19 cellular contexts compared by ENCODE assay signal in genomic region chr6:160430741-160431140, GRCh38.
DNase-seq lines count a peak whose midpoint lies in the region; ATAC-seq and TF ChIP-seq lines count a peak whose summit lies in the region.
"Had no signal": no experiment of that assay in that cellular context is flagged by ENCODE, and none has a peak within 500 bp of the region (broad histone marks: within the 10 kb centered on the region; RNA-seq: fewer than 3 reads in every experiment).

No MANE protein-coding gene starts in this region.

- H3K4me3 Mint-ChIP-seq in MCF 10A (ENCODE audit: unreplicated experiment): no peak overlapping the region
- H3K4me3 Mint-ChIP-seq in CD8-positive, alpha-beta memory T cell: no peak overlapping the region
- H3K4me3 Mint-ChIP-seq: B cell; central memory CD8-positive, alpha-beta T cell; H9 had no signal

- H3K27me3 ChIP-seq in breast epithelium (no peaks in the 10 kb centered on the region), prostate gland (replicated peaks; ENCODE audit: insufficient read depth) (no peaks in the 10 kb centered on the region), tibial nerve (no peaks in the 10 kb centered on the region)
- peaks cover 5% of the 10 kb centered on the region for H3K27me3 ChIP-seq in CD8-positive, alpha-beta memory T cell (ENCODE audit: insufficient read depth, low read length, poor library complexity, severe bottlenecking)

- POLR2A ChIA-PET in MCF 10A (lab: Yijun Ruan, JAX): interaction anchor here (0.7 kb wide), 1 partner anchor 338 kb away, joined by 3 read pairs; no protein-coding TSS in a partner anchor
- POLR2A ChIA-PET in CD8-positive, alpha-beta memory T cell (lab: Charles Lee): no interaction called here

- TF ChIP-seq POLR2A in breast epithelium (IDR thresholded peaks at IDR 0.05): no peak
- no peak for TF ChIP-seq POLR2A in prostate gland (IDR thresholded peaks at IDR 0.05)
- TF ChIP-seq POLR2A in tibial nerve (IDR thresholded peaks at IDR 0.05): no peak

- no peaks in the 10 kb centered on the region for H3K27me3 Mint-ChIP-seq in MCF 10A (ENCODE audit: insufficient read depth, unreplicated experiment)
- H3K27me3 Mint-ChIP-seq in CD8-positive, alpha-beta memory T cell: peaks cover 20 to 68% of the 10 kb centered on the region in 2 donors

- H3K4me3 ChIP-seq in breast epithelium: no peak overlapping the region
- no peak overlapping the region for H3K4me3 ChIP-seq in fibroblast of pulmonary artery (replicated peaks; ENCODE audit: low read depth, low read length)
- H3K4me3 ChIP-seq in prostate gland: no peak overlapping the region
- no peak overlapping the region for H3K4me3 ChIP-seq in tibial nerve
- H3K4me3 ChIP-seq in CD8-positive, alpha-beta memory T cell (ENCODE audit: low read length): no peak overlapping the region

- no peaks in the 10 kb centered on the region for H3K36me3 ChIP-seq in breast epithelium
- H3K36me3 ChIP-seq in prostate gland: no peaks in the 10 kb centered on the region
- no peaks in the 10 kb centered on the region for H3K36me3 ChIP-seq in tibial nerve
- no peaks in the 10 kb centered on the region for H3K36me3 ChIP-seq in CD8-positive, alpha-beta memory T cell (ENCODE audit: insufficient read depth, low read length)
- H3K36me3 ChIP-seq: WERI-Rb-1 had no signal

- TF ChIP-seq CTCF in breast epithelium (IDR thresholded peaks at IDR 0.05): no peak
- TF ChIP-seq CTCF in MCF 10A (IDR thresholded peaks at IDR 0.05; ENCODE audit: unreplicated experiment): no peak
- no peak for TF ChIP-seq CTCF in fibroblast of pulmonary artery (IDR thresholded peaks at IDR 0.05; ENCODE audit: low read length, missing control alignments)
- TF ChIP-seq CTCF in prostate gland (IDR thresholded peaks at IDR 0.05): no peak
- TF ChIP-seq CTCF in tibial nerve (IDR thresholded peaks at IDR 0.05): no peak

- H3K9me3 Mint-ChIP-seq in MCF 10A (ENCODE audit: unreplicated experiment): no peaks in the 10 kb centered on the region
- no peaks in the 10 kb centered on the region for H3K9me3 Mint-ChIP-seq in activated naive CD4-positive, alpha-beta T cell treated with anti-CD3 and anti-CD28 coated beads, Interleukin-2, amount 50 U/mL, for 72 hours
- H3K9me3 Mint-ChIP-seq in CD8-positive, alpha-beta memory T cell: no peaks in the 10 kb centered on the region
- H3K9me3 Mint-ChIP-seq: central memory CD8-positive, alpha-beta T cell; H9 had no signal

- H3K27ac ChIP-seq in breast epithelium (peak overlapping the region; percentile 41 to 45), prostate gland (peak overlapping the region; percentile 49), tibial nerve (peak overlapping the region; percentile 19 to 54 (median 35))
- H3K27ac ChIP-seq in CD8-positive, alpha-beta memory T cell (ENCODE audit: low read depth, low read length): no peak overlapping the region
- H3K27ac ChIP-seq: 22Rv1, WERI-Rb-1 had no signal

- H3K4me1 Mint-ChIP-seq in MCF 10A (ENCODE audit: insufficient read depth, unreplicated experiment): peaks cover 16% of the 10 kb centered on the region
- H3K4me1 Mint-ChIP-seq in CD8-positive, alpha-beta memory T cell: peaks cover 10 to 13% (median 11%) of the 10 kb centered on the region in 3 donors

- CTCF ChIA-PET in MCF 10A (lab: Yijun Ruan, JAX): interaction anchor here (0.5 to 1.6 kb wide), 4 partner anchors 25 to 1786 kb away, joined by 3 to 6 read pairs (median 4); no protein-coding TSS in a partner anchor
- CTCF ChIA-PET in CD8-positive, alpha-beta memory T cell (lab: Charles Lee): no interaction called here

- H3K9me3 ChIP-seq in breast epithelium: no peaks in the 10 kb centered on the region
- H3K9me3 ChIP-seq in prostate gland: no peaks in the 10 kb centered on the region
- no peaks in the 10 kb centered on the region for H3K9me3 ChIP-seq in tibial nerve
- H3K9me3 ChIP-seq in CD8-positive, alpha-beta memory T cell (ENCODE audit: low read length): no peaks in the 10 kb centered on the region

- no peak overlapping the region for H3K27ac Mint-ChIP-seq in MCF 10A (ENCODE audit: low read depth, unreplicated experiment)
- no peak overlapping the region for H3K27ac Mint-ChIP-seq in activated naive CD4-positive, alpha-beta T cell treated with anti-CD3 and anti-CD28 coated beads, Interleukin-2, amount 50 U/mL, for 72 hours
- H3K27ac Mint-ChIP-seq in CD8-positive, alpha-beta memory T cell: no peak overlapping the region
- H3K27ac Mint-ChIP-seq: B cell had no signal

- no peak for ATAC-seq in activated naive CD4-positive, alpha-beta T cell treated with anti-CD3 and anti-CD28 coated beads, Interleukin-2, amount 50 U/mL, for 72 hours
- ATAC-seq: Panc1 had no signal

- H3K36me3 Mint-ChIP-seq in MCF 10A (ENCODE audit: insufficient read depth, unreplicated experiment): no peaks in the 10 kb centered on the region
- no peaks in the 10 kb centered on the region for H3K36me3 Mint-ChIP-seq in activated naive CD4-positive, alpha-beta T cell treated with anti-CD3 and anti-CD28 coated beads, Interleukin-2, amount 50 U/mL, for 72 hours
- H3K36me3 Mint-ChIP-seq in CD8-positive, alpha-beta memory T cell: no peaks in the 10 kb centered on the region

- BruUV-seq in MCF 10A (replicated peaks; lab: Mats Ljungman, UMichigan): no TSS peak

- H3K4me1 ChIP-seq in breast epithelium: no peaks in the 10 kb centered on the region
- peaks cover 7% of the 10 kb centered on the region for H3K4me1 ChIP-seq in prostate gland (replicated peaks)
- H3K4me1 ChIP-seq in tibial nerve: peaks cover 3 to 58% (median 9%) of the 10 kb centered on the region in 4 donors
- peaks cover 8% of the 10 kb centered on the region for H3K4me1 ChIP-seq in CD8-positive, alpha-beta memory T cell (ENCODE audit: insufficient read depth, low read length)

- intact Hi-C loops in breast epithelium (cut with DNase I; ENCODE audit: low total_unique reads) (no loop called here), MCF 10A (cut with micrococcal nuclease) (no loop called here), prostate gland (cut with DNase I) (loop anchor here (2.0 to 10.0 kb wide), 3 partner anchors 78 to 706 kb away; partner anchors contain the start of gene WTAP)

- no peak for TF ChIP-seq EP300 in tibial nerve (IDR thresholded peaks at IDR 0.05)

- DNase-seq in breast epithelium (ENCODE audit: low spot score in 2 of 2): no peak
- no peak for DNase-seq in MCF 10A (ENCODE audit: unreplicated experiment)
- DNase-seq in fibroblast of pulmonary artery (ENCODE audit: low read depth): peak; percentile 64
- DNase-seq in prostate gland (ENCODE audit: low spot score): no peak
- peak in 1 of 2 donors; percentile 17 for DNase-seq in tibial nerve (ENCODE audit: low spot score in 2 of 2)
- DNase-seq in activated gamma-delta T cell treated with Interleukin-2 at 50 U/mL for 16 hours: no peak
- no peak for DNase-seq in activated naive CD4-positive, alpha-beta T cell treated with anti-CD3 and anti-CD28 coated beads, Interleukin-2, amount 50 U/mL, for 72 hours (ENCODE audit: low spot score in 2 of 2)
- no peak for DNase-seq in CD8-positive, alpha-beta memory T cell
- DNase-seq: activated CD4-positive, alpha-beta T cell treated with anti-CD3 and anti-CD28 coated beads, Interleukin-2, amount 50 U/mL, for 48 hours; activated effector memory CD4-positive, alpha-beta T cell treated with anti-CD3 and anti-CD28 coated beads, Interleukin-2, amount 50 U/mL, for 16 hours; H9; NCI-H2081; stimulated activated CD4-positive, alpha-beta T cell treated with anti-CD3 and anti-CD28 coated beads, Interleukin-2, amount 100 ng/mL, for 48 hours; stimulated activated naive CD4-positive, alpha-beta T cell treated with Interleukin-2 at 50 U/mL for 16 hours; WERI-Rb-1 had no signal

- 38% methylated on average over 5 of the region's 5 CpGs for WGBS in prostate gland
- WGBS in tibial nerve, 2 donors: 49 to 50% methylated on average over 5 of the region's 5 CpGs
